14 cellular contexts compared by ENCODE assay signal in genomic region chr6:124882580-124883393, GRCh38.
A peak's percentile ranks its signal among the peaks of the same experiment; 100 is the strongest.
DNase-seq lines count a peak whose midpoint lies in the region; ATAC-seq, FAIRE-seq and TF ChIP-seq lines count a peak whose summit lies in the region.
"Had no signal": no experiment of that assay in that cellular context is flagged by ENCODE, and none has a peak within 500 bp of the region (broad histone marks: within the 10 kb centered on the region; RNA-seq: fewer than 3 reads in every experiment).

No MANE protein-coding gene starts in this region.

- in situ Hi-C loops in astrocyte of the spinal cord (cut with HindIII; ENCODE audit: low sequenced_read_pairs): no loop called here

- no peak for FAIRE-seq in A549 (lab: Jason Lieb, UNC)
- FAIRE-seq: GM18507 had no signal

- TF ChIP-seq CTCF in A549 (IDR thresholded peaks at IDR 0.05) (no peak), astrocyte of the spinal cord (IDR thresholded peaks at IDR 0.05; ENCODE audit: low read depth, low read length) (no peak)

- H3K4me1 ChIP-seq in A549: peaks cover 52% of the 10 kb centered on the region

- POLR2A ChIA-PET in A549 (lab: Yijun Ruan, JAX): no interaction called here

- TF ChIP-seq POLR2A in A549 (IDR thresholded peaks at IDR 0.05; ENCODE audit: low read length): no peak

- peaks cover 6% of the 10 kb centered on the region for H3K27me3 Mint-ChIP-seq in activated naive CD4-positive, alpha-beta T cell treated with anti-CD3 and anti-CD28 coated beads, Interleukin-2, amount 10 ng/mL, durations not matched to agents 7 days and 5 days

- peak overlapping the region; percentile 75 to 77 for H3K27ac ChIP-seq in A549

- no peak overlapping the region for H3K27ac Mint-ChIP-seq in activated naive CD4-positive, alpha-beta T cell treated with anti-CD3 and anti-CD28 coated beads, Interleukin-2, amount 10 ng/mL, durations not matched to agents 7 days and 5 days

- no peak for TF ChIP-seq RAD21 in A549 (conservative IDR thresholded peaks at IDR 0.05 in 1 of 2, IDR thresholded peaks at IDR 0.05 in 1 of 2)

- H3K4me1 Mint-ChIP-seq in activated naive CD4-positive, alpha-beta T cell treated with anti-CD3 and anti-CD28 coated beads, Interleukin-2, amount 10 ng/mL, durations not matched to agents 7 days and 5 days: peaks cover 11% of the 10 kb centered on the region

- H3K4me2 ChIP-seq in A549: peak overlapping the region; percentile 88

- H3K9me3 Mint-ChIP-seq in activated naive CD4-positive, alpha-beta T cell treated with anti-CD3 and anti-CD28 coated beads, Interleukin-2, amount 10 ng/mL, durations not matched to agents 7 days and 5 days: no peaks in the 10 kb centered on the region

- H3K36me3 Mint-ChIP-seq in activated naive CD4-positive, alpha-beta T cell treated with anti-CD3 and anti-CD28 coated beads, Interleukin-2, amount 10 ng/mL, durations not matched to agents 7 days and 5 days: no peaks in the 10 kb centered on the region
- H3K36me3 Mint-ChIP-seq: naive thymus-derived CD8-positive, alpha-beta T cell had no signal

- no peak overlapping the region for H3K4me3 Mint-ChIP-seq in activated naive CD4-positive, alpha-beta T cell treated with anti-CD3 and anti-CD28 coated beads, Interleukin-2, amount 10 ng/mL, durations not matched to agents 7 days and 5 days
- H3K4me3 Mint-ChIP-seq: naive thymus-derived CD8-positive, alpha-beta T cell had no signal

- WGBS in A549 (ENCODE audit: missing lambda C conversion rate): 5% methylated on average over 4 of the region's 4 CpGs

- CTCF ChIA-PET in A549 (lab: Yijun Ruan, JAX): no interaction called here
- CTCF ChIA-PET in activated naive CD4-positive, alpha-beta T cell treated with anti-CD3 and anti-CD28 coated beads, Interleukin-2, amount 10 ng/mL, durations not matched to agents 7 days and 5 days (lab: Charles Lee): no interaction called here

- H3K9me3 ChIP-seq in A549: no peaks in the 10 kb centered on the region

- ATAC-seq in A549: peak; percentile 79 to 81; a peak in 3 of 6 replicates
- ATAC-seq: naive thymus-derived CD8-positive, alpha-beta T cell had no signal

- H3K4me3 ChIP-seq in A549 (peak overlapping the region; percentile 22; the same call in 1 of the 3 replicates), astrocyte of the spinal cord (ENCODE audit: low read depth, low read length) (no peak overlapping the region)

- TF ChIP-seq EP300 in A549 (IDR thresholded peaks at IDR 0.05): peak in 1 of 2 experiments; percentile 46; a peak in 2 of 5 replicates

- peak in 1 of 2 experiments; percentile 61 for DNase-seq in A549 (ENCODE audit: low read depth in 1 of 2, low spot score in 1 of 2)
- peak; percentile 72 for DNase-seq in HCEC 1CT
- DNase-seq in astrocyte of the spinal cord (ENCODE audit: low read depth, low spot score): peak; percentile 35
- peak; percentile 66 for DNase-seq in kidney tubule cell (ENCODE audit: low spot score)
- DNase-seq in NCI-H146 (lab: John Stamatoyannopoulos, UW): no peak
- DNase-seq in T1000 (lab: John Stamatoyannopoulos, UW): no peak
- DNase-seq in T-helper 2 cell: no peak
- DNase-seq in activated naive CD4-positive, alpha-beta T cell treated with anti-CD3 and anti-CD28 coated beads, Interleukin-2, amount 10 ng/mL, durations not matched to agents 7 days and 5 days: no peak
- DNase-seq: aorta; C1 segment of cervical spinal cord; hypothalamus; naive thymus-derived CD8-positive, alpha-beta T cell; NCI-H2029 had no signal

TF ChIP-seq in A549, 52 proteins besides CTCF, POLR2A, EP300 and RAD21:
- peak; percentile 52; the same call in 1 of the 2 replicates for TF ChIP-seq HES2 (IDR thresholded peaks at IDR 0.05)
- no peak for TF ChIP-seq MAZ (IDR thresholded peaks at IDR 0.05; ENCODE audit: borderline replicate concordance, low read depth, low read length)
- TF ChIP-seq CEBPB (IDR thresholded peaks at IDR 0.05): peak; percentile 88 to 93
- no peak for TF ChIP-seq PHF8 (IDR thresholded peaks at IDR 0.05; ENCODE audit: borderline replicate concordance, low read depth)
- TF ChIP-seq SREBF2 (IDR thresholded peaks at IDR 0.05): no peak
- TF ChIP-seq ZNF302 (CRISPR knock-in tag; IDR thresholded peaks at IDR 0.05): no peak
- TF ChIP-seq MAFK (IDR thresholded peaks at IDR 0.05; ENCODE audit: partially characterized antibody): no peak
- TF ChIP-seq HOXB5 (CRISPR knock-in tag; IDR thresholded peaks at IDR 0.05): no peak
- 0 out of 2 replicates have a peak, but pooled peaks have one; percentile 8 for TF ChIP-seq GATA3 (IDR thresholded peaks at IDR 0.05; ENCODE audit: borderline replicate concordance)

Comparison
In these comparisons a context has a peak if more than half of its experiments do, and no peak if none do; other contexts are left out.
1. DNase-seq: peak in HCEC 1CT (single experiment), astrocyte of the spinal cord (single experiment) and kidney tubule cell (single experiment); none in NCI-H146 (single experiment), T1000 (single experiment), T-helper 2 cell (0 of 5) and activated naive CD4-positive, alpha-beta T cell treated with anti-CD3 and anti-CD28 coated beads, Interleukin-2, amount 10 ng/mL, durations not matched to agents 7 days and 5 days (single experiment).